ENCODE assay signal across 20 cellular contexts in the genomic region with DNA sequence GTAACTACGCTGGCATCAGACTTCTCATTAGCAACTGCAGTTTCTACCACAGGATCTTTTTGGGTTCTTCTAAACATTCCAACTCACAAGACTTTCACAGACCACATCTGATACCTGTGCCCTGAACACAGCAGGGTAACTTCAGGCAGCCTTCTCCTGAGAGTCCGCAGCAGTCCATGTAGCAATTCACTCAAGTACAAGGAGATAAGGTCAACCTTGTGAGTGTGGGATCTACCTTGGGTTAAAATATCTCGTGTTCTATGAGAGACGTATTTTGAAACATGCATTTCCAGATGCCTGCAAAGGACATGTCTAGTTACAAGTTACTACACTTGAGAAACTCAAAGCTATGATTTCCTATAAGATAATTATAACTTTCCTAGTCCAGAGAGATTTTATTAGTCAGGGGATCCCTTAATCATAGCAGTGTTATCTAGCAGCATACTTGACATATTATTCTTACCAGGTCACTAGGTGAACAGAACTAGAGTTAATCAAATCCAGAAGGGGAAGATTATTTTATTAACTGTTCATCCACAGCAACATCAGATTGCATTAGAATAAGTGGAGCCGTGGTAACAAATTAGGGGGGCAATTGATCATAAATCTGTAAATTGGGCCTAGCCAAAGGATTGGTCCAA.
"Had no signal": no experiment of that assay in that cellular context is flagged by ENCODE, and none has a peak within 500 bp of the region (broad histone marks: within the 10 kb centered on the region; RNA-seq: fewer than 3 reads in every experiment).

No MANE protein-coding gene starts in this region.

- H3K27ac Mint-ChIP-seq: activated CD4-positive, alpha-beta T cell treated with anti-CD3 and anti-CD28 coated beads, Interleukin-2, amount 10 ng/mL, durations not matched to agents 7 days and 5 days; activated naive CD4-positive, alpha-beta T cell treated with anti-CD3 and anti-CD28 coated beads for 36 hours; activated T-helper 1 cell treated with anti-CD3 and anti-CD28 coated beads, Interleukin-12 subunit alpha, Interleukin-12 subunit beta, Interleukin-2, Interleukin-4 antibody, amounts not matched to agents 30 ng/mL and 10 ng/mL and 1 ng/mL, durations not matched to agents 14 hours and 24 hours and 36 hours; endodermal cell; memory B cell; natural killer cell had no signal

- H3K27me3 Mint-ChIP-seq: activated CD4-positive, alpha-beta T cell treated with anti-CD3 and anti-CD28 coated beads, Interleukin-2, amount 10 ng/mL, durations not matched to agents 7 days and 5 days; memory B cell had no signal

- H3K27ac ChIP-seq: dorsolateral prefrontal cortex, left ventricle myocardium inferior, neutrophil, right atrium auricular region, skin epidermis, suprapubic skin had no signal

- H3K4me3 ChIP-seq: dorsolateral prefrontal cortex, left ventricle myocardium inferior, right atrium auricular region, skin epidermis, suprapubic skin had no signal

- H3K4me1 Mint-ChIP-seq: activated CD4-positive, alpha-beta T cell treated with anti-CD3 and anti-CD28 coated beads, Interleukin-2, amount 10 ng/mL, durations not matched to agents 7 days and 5 days; natural killer cell had no signal

- H3K9me3 ChIP-seq: left ventricle myocardium inferior, neutrophil, right atrium auricular region, suprapubic skin had no signal

- H3K4me3 Mint-ChIP-seq: activated CD4-positive, alpha-beta T cell treated with anti-CD3 and anti-CD28 coated beads, Interleukin-2, amount 10 ng/mL, durations not matched to agents 7 days and 5 days; activated naive CD4-positive, alpha-beta T cell treated with anti-CD3 and anti-CD28 coated beads for 36 hours; activated T-helper 1 cell treated with anti-CD3 and anti-CD28 coated beads, Interleukin-12 subunit alpha, Interleukin-12 subunit beta, Interleukin-2, Interleukin-4 antibody, amounts not matched to agents 30 ng/mL and 10 ng/mL and 1 ng/mL, durations not matched to agents 14 hours and 24 hours and 36 hours; endodermal cell; memory B cell; natural killer cell had no signal

- DNase-seq: activated CD4-positive, alpha-beta T cell treated with anti-CD3 and anti-CD28 coated beads, Interleukin-2, amount 10 ng/mL, durations not matched to agents 7 days and 5 days; activated CD8-positive, alpha-beta memory T cell treated with anti-CD3 and anti-CD28 coated beads, Interleukin-2, amount 50 U/mL, for 48 hours; activated naive CD4-positive, alpha-beta T cell treated with anti-CD3 and anti-CD28 coated beads for 36 hours; dorsolateral prefrontal cortex; endodermal cell; erythroblast; hippocampal formation; kidney; left ventricle myocardium inferior; natural killer cell; stimulated activated CD4-positive, alpha-beta T cell treated with anti-CD3 and anti-CD28 coated beads, Interleukin-4, amount 100 ng/mL, for 4 hours; stimulated activated CD8-positive, alpha-beta memory T cell treated with anti-CD3 and anti-CD28 coated beads, Interleukin-4, amount 100 ng/mL, for 48 hours; stimulated activated naive CD4-positive, alpha-beta T cell treated with Interleukin-2 at 50 U/mL for 16 hours; T-helper 9 cell had no signal

- H3K4me1 ChIP-seq: right atrium auricular region, suprapubic skin had no signal

- H3K27me3 ChIP-seq: dorsolateral prefrontal cortex, neutrophil, right atrium auricular region, suprapubic skin had no signal

- H3K9me3 Mint-ChIP-seq: activated CD4-positive, alpha-beta T cell treated with anti-CD3 and anti-CD28 coated beads, Interleukin-2, amount 10 ng/mL, durations not matched to agents 7 days and 5 days; activated naive CD4-positive, alpha-beta T cell treated with anti-CD3 and anti-CD28 coated beads for 36 hours; activated T-helper 1 cell treated with anti-CD3 and anti-CD28 coated beads, Interleukin-12 subunit alpha, Interleukin-12 subunit beta, Interleukin-2, Interleukin-4 antibody, amounts not matched to agents 30 ng/mL and 10 ng/mL and 1 ng/mL, durations not matched to agents 14 hours and 24 hours and 36 hours; endodermal cell; memory B cell; natural killer cell had no signal

- ATAC-seq: natural killer cell had no signal
